ENCODE assay signal across 16 cellular contexts in the genomic region with DNA sequence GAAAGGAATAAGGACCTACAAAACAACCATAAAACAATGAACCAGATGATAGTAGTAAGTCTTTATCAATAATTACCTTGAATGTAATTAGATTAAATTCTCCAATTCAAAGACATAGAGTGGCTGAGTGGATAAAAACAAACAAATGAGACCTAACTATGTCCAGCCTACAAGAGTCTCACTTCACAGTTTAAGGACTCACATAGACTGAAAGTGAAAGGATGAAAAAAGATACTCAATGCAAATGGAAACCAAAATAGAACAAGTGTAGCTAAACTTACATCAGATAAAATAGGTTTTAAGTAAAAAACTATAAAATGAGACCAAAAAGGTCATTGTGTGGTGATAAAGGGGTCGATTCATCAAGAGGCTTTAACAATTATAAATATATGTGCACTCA. TPM values are rescaled to one million over a fixed set of nuclear protein-coding genes. Genes with fewer than 3 reads are reported as not detected.
DNase-seq lines count a peak whose midpoint lies in the region; ATAC-seq and TF ChIP-seq lines count a peak whose summit lies in the region.
"Had no signal": no experiment of that assay in that cellular context is flagged by ENCODE, and none has a peak within 500 bp of the region (broad histone marks: within the 10 kb centered on the region; RNA-seq: fewer than 3 reads in every experiment).

No MANE protein-coding gene starts in this region.

- intact Hi-C loops in A673 (cut with micrococcal nuclease; ENCODE audit: unreplicated experiment): no loop called here
- intact Hi-C loops in OCI-LY7 (cut with micrococcal nuclease; ENCODE audit: unreplicated experiment): no loop called here

- no peaks in the 10 kb centered on the region for H3K79me2 ChIP-seq in OCI-LY7 (ENCODE audit: insufficient read depth, low read depth, low read length)

- H3K4me3 ChIP-seq in A673 (ENCODE audit: low read depth, low read length, poor library complexity, severe bottlenecking) (no peak overlapping the region), OCI-LY7 (ENCODE audit: low read depth, low read length, poor library complexity, severe bottlenecking) (no peak overlapping the region)
- H3K4me3 ChIP-seq: K562 had no signal

- in situ Hi-C loops in G401 (cut with HindIII; ENCODE audit: low sequenced_read_pairs): no loop called here

- H3K4me1 ChIP-seq in A673 (ENCODE audit: insufficient read depth, low read length, poor library complexity, severe bottlenecking) (no peaks in the 10 kb centered on the region), OCI-LY7 (ENCODE audit: insufficient read depth, low read length, poor library complexity, severe bottlenecking) (no peaks in the 10 kb centered on the region)
- H3K4me1 ChIP-seq: BE2C had no signal

- H3K9me2 ChIP-seq in OCI-LY7 (ENCODE audit: insufficient read depth, low read length): no peaks in the 10 kb centered on the region

- peaks cover 6% of the 10 kb centered on the region for H3K27me3 ChIP-seq in A673 (replicated peaks; ENCODE audit: insufficient read depth, low read depth, low read length, poor library complexity)

- TF ChIP-seq CTCF in A673 (conservative IDR thresholded peaks at IDR 0.05; ENCODE audit: low read depth, low read length) (no peak), OCI-LY7 (conservative IDR thresholded peaks at IDR 0.05; ENCODE audit: low read length) (no peak)

- no peaks in the 10 kb centered on the region for H3K36me3 ChIP-seq in A673 (ENCODE audit: insufficient read depth, low read length, poor library complexity, severe bottlenecking)
- H3K36me3 ChIP-seq in OCI-LY7 (ENCODE audit: insufficient read depth, low read length): no peaks in the 10 kb centered on the region
- H3K36me3 ChIP-seq: BE2C had no signal

- CTCF ChIA-PET in A673 (lab: Charles Lee): no interaction called here
- CTCF ChIA-PET in OCI-LY7 (lab: Charles Lee; ENCODE audit: unreplicated experiment): no interaction called here

- ATAC-seq in GM18907 (IDR thresholded peaks at IDR 0.05; ENCODE audit: unreplicated experiment): peak; percentile 72
- peak; percentile 87 for ATAC-seq in GM21529 (IDR thresholded peaks at IDR 0.05; ENCODE audit: unreplicated experiment)
- peak; percentile 74 for ATAC-seq in HG02981 (IDR thresholded peaks at IDR 0.05; ENCODE audit: unreplicated experiment)
- peak; percentile 67 for ATAC-seq in HG03565 (IDR thresholded peaks at IDR 0.05; ENCODE audit: unreplicated experiment)
- ATAC-seq: K562 had no signal

- H3K27ac ChIP-seq in A673 (ENCODE audit: low read depth, low read length, poor library complexity, severe bottlenecking): no peak overlapping the region
- H3K27ac ChIP-seq in OCI-LY7 (ENCODE audit: low read depth, low read length, poor library complexity, severe bottlenecking): no peak overlapping the region

- no TSS peak for BruUV-seq in A673 (replicated peaks; lab: Mats Ljungman, UMichigan)
- BruUV-seq in OCI-LY7 (replicated peaks; lab: Mats Ljungman, UMichigan): no TSS peak

- no peak overlapping the region for H3K4me2 ChIP-seq in OCI-LY7 (ENCODE audit: low read length)

- POLR2A ChIA-PET in A673 (lab: Charles Lee; ENCODE audit: low non-redundant PET) (no interaction called here), OCI-LY7 (lab: Charles Lee) (no interaction called here)

- H3K9me3 ChIP-seq in A673 (ENCODE audit: low read depth, low read length, poor library complexity, severe bottlenecking) (peaks cover 4% of the 10 kb centered on the region), OCI-LY7 (ENCODE audit: low read length) (no peaks in the 10 kb centered on the region)
- H3K9me3 ChIP-seq: BE2C had no signal

- no peak overlapping the region for H2AFZ ChIP-seq in OCI-LY7 (ENCODE audit: low read length)

- H4K20me1 ChIP-seq in OCI-LY7 (ENCODE audit: insufficient read depth, low read length): no peaks in the 10 kb centered on the region

- no peak for DNase-seq in A673 (ENCODE audit: low spot score)
- DNase-seq in G401 (ENCODE audit: low spot score): no peak
- no peak for DNase-seq in activated gamma-delta T cell treated with Interleukin-2 at 50 U/mL for 16 hours
- DNase-seq in OCI-LY7 (ENCODE audit: low spot score): no peak
- DNase-seq: activated CD4-positive, alpha-beta memory T cell treated with anti-CD3 and anti-CD28 coated beads, Interleukin-2, amount 10 ng/mL, durations not matched to agents 7 days and 5 days; BE2C; DMS79; mesendoderm; NCI-H510A treated with DMSO at 0.1 percent for 48 hours; nucleus accumbens; T1000 had no signal

RNA-seq across cellular contexts. Expression of gene NR1I2, which starts 21.9 kb away (rescaled TPM):
- not detected in 2 replicates for total RNA-seq in A673 (2021)
- total RNA-seq in G401 (2014; rRNA removed; shearing (Covaris generic)): not detected in 2 replicates
- total RNA-seq in OCI-LY7 (2014; rRNA removed; shearing (Covaris generic)): not detected in 2 replicates
- total RNA-seq in OCI-LY7 (2022): not detected in 2 replicates
- total RNA-seq: K562 had no signal

RNA-seq across cellular contexts. Expression of gene CFAP91, which starts 57.1 kb away (rescaled TPM):
- total RNA-seq in A673 (2021) (0.68 and 0.75 TPM in 2 replicates), OCI-LY7 (2022) (not detected in 2 replicates)
- total RNA-seq in G401 (2014; rRNA removed; shearing (Covaris generic)): not detected in 2 replicates
- not detected in 2 replicates for total RNA-seq in OCI-LY7 (2014; rRNA removed; shearing (Covaris generic))
- total RNA-seq: activated CD4-positive, alpha-beta memory T cell treated with anti-CD3 and anti-CD28 coated beads, Interleukin-2, amount 10 ng/mL, durations not matched to agents 7 days and 5 days; K562 had no signal
